ENCODE assay signal across 11 cellular contexts in genomic region chr3:156474560-156475389, GRCh38.
DNase-seq lines count a peak whose midpoint lies in the region; ATAC-seq, FAIRE-seq and TF ChIP-seq lines count a peak whose summit lies in the region.
"Had no signal": no experiment of that assay in that cellular context is flagged by ENCODE, and none has a peak within 500 bp of the region (broad histone marks: within the 10 kb centered on the region; RNA-seq: fewer than 3 reads in every experiment).

No MANE protein-coding gene starts in this region.

- ATAC-seq in GM18505 (IDR thresholded peaks at IDR 0.05; ENCODE audit: unreplicated experiment) (no peak), HG03520 (IDR thresholded peaks at IDR 0.05; ENCODE audit: unreplicated experiment) (no peak), GM21723 (IDR thresholded peaks at IDR 0.05; ENCODE audit: unreplicated experiment) (no peak)

- no peak overlapping the region for H3K27ac ChIP-seq in WERI-Rb-1
- H3K27ac ChIP-seq: transverse colon had no signal

- H3K9me3 ChIP-seq in BE2C (no peaks in the 10 kb centered on the region), WERI-Rb-1 (ENCODE audit: severe bottlenecking) (no peaks in the 10 kb centered on the region)
- H3K9me3 ChIP-seq: transverse colon had no signal

- no peaks in the 10 kb centered on the region; the same call in 1 of the 2 replicates for H3K36me3 ChIP-seq in BE2C
- H3K36me3 ChIP-seq in WERI-Rb-1: no peaks in the 10 kb centered on the region
- H3K36me3 ChIP-seq: transverse colon had no signal

- H3K4me3 ChIP-seq in BE2C (ENCODE audit: low read depth, low read length) (no peak overlapping the region), WERI-Rb-1 (ENCODE audit: low read depth, low read length) (no peak overlapping the region)
- H3K4me3 ChIP-seq: transverse colon had no signal

- peak; percentile 71 for FAIRE-seq in H54 (lab: Jason Lieb, UNC)
- FAIRE-seq: colon had no signal

- TF ChIP-seq CTCF in BE2C (IDR thresholded peaks at IDR 0.05; ENCODE audit: low read depth, low read length) (peak; percentile 71), WERI-Rb-1 (IDR thresholded peaks at IDR 0.05; ENCODE audit: low read depth, low read length) (peak; percentile 61)

- no peak for TF ChIP-seq POLR2A in H54 (IDR thresholded peaks at IDR 0.05; ENCODE audit: low read depth, low read length)
- no peak for TF ChIP-seq POLR2A in GM18505 (IDR thresholded peaks at IDR 0.05; ENCODE audit: borderline replicate concordance, extremely low read depth, insufficient read depth, insufficient read length)

- no peaks in the 10 kb centered on the region for H3K27me3 ChIP-seq in BE2C
- H3K27me3 ChIP-seq in WERI-Rb-1 (ENCODE audit: insufficient read depth, low read depth, severe bottlenecking): no peaks in the 10 kb centered on the region
- H3K27me3 ChIP-seq: transverse colon had no signal

- peaks cover 52% of the 10 kb centered on the region for H3K4me1 ChIP-seq in BE2C
- H3K4me1 ChIP-seq: transverse colon had no signal

- peak; percentile 24 for DNase-seq in BE2C
- no peak for DNase-seq in H54 (ENCODE audit: insufficient read length, low spot score)
- peak; percentile 17 for DNase-seq in WERI-Rb-1
- DNase-seq in iPS-NIHi7 (ENCODE audit: extremely low spot score): peak; percentile 63
- DNase-seq in COLO668 (lab: John Stamatoyannopoulos, UW; ENCODE audit: unreplicated experiment): no peak
- DNase-seq: T-helper 9 cell, transverse colon had no signal

Comparison
In these comparisons a context has a peak if more than half of its experiments do, and no peak if none do; other contexts are left out.
1. DNase-seq: peak in BE2C (single experiment), WERI-Rb-1 (single experiment) and iPS-NIHi7 (single experiment); none in H54 (single experiment) and COLO668 (single experiment).